8 cellular contexts compared by ENCODE assay signal in the genomic region with DNA sequence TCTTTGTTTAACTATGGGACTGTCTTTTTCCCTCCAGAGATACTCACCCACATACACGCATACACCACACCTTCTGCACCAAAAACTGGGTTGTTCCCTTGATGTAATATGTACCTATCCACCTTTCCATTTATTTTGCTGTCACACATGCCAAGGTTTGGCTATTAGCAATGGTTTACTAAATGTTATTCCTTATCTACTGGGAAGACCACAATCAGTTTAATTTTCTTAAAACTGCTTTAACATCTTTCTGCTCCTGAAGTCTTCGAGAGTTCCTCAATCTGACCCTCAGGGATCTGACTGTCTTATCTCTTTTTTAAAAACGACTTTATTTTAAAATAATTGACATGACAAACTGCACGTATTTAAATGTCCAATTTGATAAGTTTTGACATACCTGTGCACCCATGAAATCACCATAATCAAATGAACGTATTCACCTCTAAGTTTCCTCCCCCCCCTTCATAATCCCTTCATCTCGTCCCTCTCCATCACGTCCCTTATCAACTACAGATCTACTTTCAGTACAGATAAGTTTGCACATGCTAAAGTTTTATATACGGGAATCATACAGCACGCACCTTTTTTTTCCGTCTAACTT. TPM values are rescaled to one million over a fixed set of nuclear protein-coding genes. Genes with fewer than 3 reads are reported as not detected.
A peak's percentile ranks its signal among the peaks of the same experiment; 100 is the strongest.
DNase-seq lines count a peak whose midpoint lies in the region; ATAC-seq and TF ChIP-seq lines count a peak whose summit lies in the region.

No MANE protein-coding gene starts in this region.

- H3K4me1 ChIP-seq in gastroesophageal sphincter: peaks cover 3 to 47% (median 16%) of the 10 kb centered on the region in 3 donors
- H3K4me1 ChIP-seq in smooth muscle cell (ENCODE audit: low read depth): peaks cover 6% of the 10 kb centered on the region

- peaks cover 11% of the 10 kb centered on the region for H3K36me3 Mint-ChIP-seq in activated T-cell treated with anti-CD3 and anti-CD28 coated beads, Interleukin-2, amount 50 U/mL, for 4 hours (ENCODE audit: insufficient read depth)
- peaks cover 7% of the 10 kb centered on the region for H3K36me3 Mint-ChIP-seq in T-cell

- no peak for TF ChIP-seq EP300 in gastroesophageal sphincter (IDR thresholded peaks at IDR 0.05)

- no peaks in the 10 kb centered on the region for H3K27me3 Mint-ChIP-seq in activated T-cell treated with anti-CD3 and anti-CD28 coated beads, Interleukin-2, amount 50 U/mL, for 4 hours (ENCODE audit: low read depth)
- no peaks in the 10 kb centered on the region for H3K27me3 Mint-ChIP-seq in T-cell

- CTCF ChIA-PET in T-cell (lab: Charles Lee): no interaction called here

- H3K27ac Mint-ChIP-seq in T-cell: peak overlapping the region; percentile 92

- peak overlapping the region; percentile 56 for H2AFZ ChIP-seq in smooth muscle cell (ENCODE audit: low read depth)

- H3K4me1 Mint-ChIP-seq in activated T-cell treated with anti-CD3 and anti-CD28 coated beads, Interleukin-2, amount 50 U/mL, for 4 hours (ENCODE audit: low read depth): peaks cover 45% of the 10 kb centered on the region
- H3K4me1 Mint-ChIP-seq in T-cell: peaks cover 49 to 55% (median 51%) of the 10 kb centered on the region in 3 donors

- no peak for DNase-seq in activated T-cell treated with anti-CD3 and anti-CD28 coated beads, Interleukin-2, amount 50 U/mL, for 4 hours
- no peak for DNase-seq in activated T-cell treated with anti-CD3 and anti-CD28 coated beads for 4 hours
- DNase-seq in T-cell: no peak
- DNase-seq in smooth muscle cell (lab: John Stamatoyannopoulos, UW; ENCODE audit: unreplicated experiment): no peak
- no peak for DNase-seq in DMS114 treated with DMSO at 0.1 percent for 48 hours (lab: John Stamatoyannopoulos, UW; ENCODE audit: unreplicated experiment)
- DNase-seq in SW480 (ENCODE audit: low spot score): no peak

- ATAC-seq in activated T-cell treated with anti-CD3 and anti-CD28 coated beads, Interleukin-2, amount 50 U/mL, for 4 hours: no peak
- ATAC-seq in T-cell (replicated peaks in 1 of 4): peak; percentile 2 to 3 (median 2)
- ATAC-seq in gastroesophageal sphincter: peak; percentile 1
- no peak for ATAC-seq in HG03520 (IDR thresholded peaks at IDR 0.05; ENCODE audit: unreplicated experiment)

- TF ChIP-seq POLR2A in gastroesophageal sphincter (IDR thresholded peaks at IDR 0.05): no peak

- peak overlapping the region; percentile 88 for H3K4me2 ChIP-seq in smooth muscle cell

- H3K9me3 Mint-ChIP-seq in activated T-cell treated with anti-CD3 and anti-CD28 coated beads, Interleukin-2, amount 50 U/mL, for 4 hours: no peaks in the 10 kb centered on the region
- no peaks in the 10 kb centered on the region for H3K9me3 Mint-ChIP-seq in T-cell

- no peaks in the 10 kb centered on the region for H3F3A ChIP-seq in smooth muscle cell (ENCODE audit: low read depth)

- H3K4me3 ChIP-seq in gastroesophageal sphincter: peak overlapping the region; percentile 71 to 88
- H3K4me3 ChIP-seq in smooth muscle cell: peak overlapping the region; percentile 79

- TF ChIP-seq CTCF in gastroesophageal sphincter (IDR thresholded peaks at IDR 0.05): no peak
- TF ChIP-seq CTCF in smooth muscle cell (IDR thresholded peaks at IDR 0.05; ENCODE audit: borderline replicate concordance, insufficient read depth, poor library complexity, severe bottlenecking): no peak

- peaks cover 34% of the 10 kb centered on the region for H4K20me1 ChIP-seq in smooth muscle cell (ENCODE audit: low read depth)

- H3K79me2 ChIP-seq in smooth muscle cell (ENCODE audit: low read depth): peaks cover 36% of the 10 kb centered on the region

- WGBS in gastroesophageal sphincter (ENCODE audit: low coverage in 1 of 2), 2 donors: 44 to 56% methylated on average over 7 to 10 of the region's 10 CpGs
- WGBS in smooth muscle cell (ENCODE audit: low lambda C conversion rate): 65% methylated on average over 10 of the region's 10 CpGs

- H3K4me3 Mint-ChIP-seq in activated T-cell treated with anti-CD3 and anti-CD28 coated beads, Interleukin-2, amount 50 U/mL, for 4 hours: peak overlapping the region; percentile 99
- peak overlapping the region; percentile 97 to 98 (median 97) for H3K4me3 Mint-ChIP-seq in T-cell

- POLR2A ChIA-PET in T-cell (lab: Charles Lee): no interaction called here

- H3K36me3 ChIP-seq in gastroesophageal sphincter (peaks cover 0 to 11% of the 10 kb centered on the region in 2 donors), smooth muscle cell (ENCODE audit: low read depth) (no peaks in the 10 kb centered on the region)

- H3K27ac ChIP-seq in gastroesophageal sphincter (peak overlapping the region; percentile 74 to 96 (median 94)), smooth muscle cell (ENCODE audit: low read depth) (peak overlapping the region; percentile 87)

- H3K27me3 ChIP-seq in gastroesophageal sphincter (no peaks in the 10 kb centered on the region), smooth muscle cell (ENCODE audit: low read depth) (no peaks in the 10 kb centered on the region)

- no peaks in the 10 kb centered on the region for H3K9me3 ChIP-seq in gastroesophageal sphincter
- H3K9me3 ChIP-seq in smooth muscle cell (replicated peaks; ENCODE audit: low read depth): no peaks in the 10 kb centered on the region

- H3K9ac ChIP-seq in smooth muscle cell (ENCODE audit: low read depth): peak overlapping the region; percentile 66

RNA-seq across cellular contexts. Expression of gene TRPM7, which starts 0.8 kb away (rescaled TPM):
- total RNA-seq in activated T-cell treated with anti-CD3 and anti-CD28 coated beads, Interleukin-2, amount 50 U/mL, for 4 hours: 10 to 100 TPM; 42.5 to 46.4 (median 42.6) TPM
- total RNA-seq in T-cell (10 to 100 TPM; 38.9 to 49.1 (median 43.9) TPM), gastroesophageal sphincter (10 to 100 TPM; 29.1 to 82.0 (median 40.3) TPM), smooth muscle cell (28.2 and 32.8 TPM in 2 replicates)
- polyA plus RNA-seq in smooth muscle cell: 5.6 and 6.3 TPM in 2 replicates

Comparison
In these comparisons a context has a peak if more than half of its experiments do, and no peak if none do; other contexts are left out.
1. ATAC-seq: peak in T-cell (4 of 4) and gastroesophageal sphincter (single experiment); none in activated T-cell treated with anti-CD3 and anti-CD28 coated beads, Interleukin-2, amount 50 U/mL, for 4 hours (0 of 2) and HG03520 (single experiment).